In the genomic region with DNA sequence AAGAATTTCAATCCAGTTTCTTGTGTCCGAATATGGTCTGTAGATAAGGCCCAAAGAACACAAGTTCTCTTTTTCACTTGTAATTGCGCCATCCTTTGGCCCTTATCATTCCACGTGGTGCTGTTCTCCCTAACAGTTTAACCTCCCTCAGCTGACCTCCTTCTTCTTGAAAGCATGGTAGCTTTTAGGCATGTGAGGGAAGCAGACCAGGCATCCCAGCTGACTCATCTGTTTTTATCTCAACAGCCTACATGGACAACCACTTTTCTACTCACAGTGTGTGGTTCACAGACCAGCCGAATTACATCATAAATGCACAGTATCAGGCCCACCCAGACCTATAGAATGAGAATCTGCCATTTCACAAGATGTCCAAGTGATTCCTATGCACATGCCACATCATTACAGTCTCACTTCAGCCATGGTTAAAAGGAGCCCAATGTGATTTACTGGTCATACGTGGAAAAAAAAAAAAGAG, we compare ENCODE assay signal across 9 cellular contexts. TPM values are rescaled to one million over a fixed set of nuclear protein-coding genes. Genes with fewer than 3 reads are reported as not detected.
DNase-seq lines count a peak whose midpoint lies in the region; ATAC-seq and TF ChIP-seq lines count a peak whose summit lies in the region.
"Had no signal": no experiment of that assay in that cellular context is flagged by ENCODE, and none has a peak within 500 bp of the region (broad histone marks: within the 10 kb centered on the region; RNA-seq: fewer than 3 reads in every experiment).

No MANE protein-coding gene starts in this region.

- POLR2A ChIA-PET in GM10248 (lab: Yijun Ruan, JAX) = no interaction called here

- no peak overlapping the region for H3K4me3 ChIP-seq in fibroblast of the aortic adventitia (ENCODE audit: low read depth, low read length)
- no peak overlapping the region for H3K4me3 ChIP-seq in retinal pigment epithelial cell (ENCODE audit: low read length)

- DNase-seq in ELF-1 (ENCODE audit: low read depth, low spot score) (peak; percentile 82), RPMI7951 (ENCODE audit: low read depth) (peak; percentile 66), fibroblast of the aortic adventitia (ENCODE audit: low read depth) (peak; percentile 99), retinal pigment epithelial cell (ENCODE audit: low read depth) (peak; percentile 69), GM10248 (ENCODE audit: extremely low spot score) (no peak)
- DNase-seq: SW 1271 had no signal

- ATAC-seq in GM21619 (IDR thresholded peaks at IDR 0.05; ENCODE audit: unreplicated experiment) (no peak), HG03457 (IDR thresholded peaks at IDR 0.05; ENCODE audit: unreplicated experiment) (no peak), GM21576 (IDR thresholded peaks at IDR 0.05; ENCODE audit: unreplicated experiment) (no peak)

- CTCF ChIA-PET in GM10248 (lab: Yijun Ruan, JAX) = interaction anchor here (0.9 to 1.6 kb wide), 3 partner anchors 13 to 20 kb away, joined by 4 to 7 read pairs (median 7); no protein-coding TSS in a partner anchor

- TF ChIP-seq CTCF in fibroblast of the aortic adventitia (IDR thresholded peaks at IDR 0.05; ENCODE audit: insufficient read depth, low read length) = no peak
- no peak for TF ChIP-seq CTCF in retinal pigment epithelial cell (conservative IDR thresholded peaks at IDR 0.05; ENCODE audit: low read depth, low read length)
- TF ChIP-seq CTCF in GM10248 (IDR thresholded peaks at IDR 0.05; ENCODE audit: control extremely low read depth, extremely low read depth, low read depth, missing control alignments) = no peak

RNA-seq across cellular contexts. Expression of gene PLIN2, which starts 26.9 kb away (rescaled TPM):
- total RNA-seq in RPMI7951 (2014; rRNA removed; shearing (Covaris generic)) = 96.3 and 116 TPM in 2 replicates
- 200 and 207 TPM in 2 replicates for total RNA-seq in fibroblast of the aortic adventitia (ENCODE audit: low replicate concordance)

RNA-seq across cellular contexts. Expression of gene HAUS6, which starts 51.5 kb away (rescaled TPM):
- total RNA-seq in RPMI7951 (2014; rRNA removed; shearing (Covaris generic)) = 25.1 and 31.7 TPM in 2 replicates
- 15.3 and 26.8 TPM in 2 replicates for total RNA-seq in fibroblast of the aortic adventitia (ENCODE audit: low replicate concordance)
